Comparison of ENCODE assay signal across 8 cellular contexts in the genomic region with DNA sequence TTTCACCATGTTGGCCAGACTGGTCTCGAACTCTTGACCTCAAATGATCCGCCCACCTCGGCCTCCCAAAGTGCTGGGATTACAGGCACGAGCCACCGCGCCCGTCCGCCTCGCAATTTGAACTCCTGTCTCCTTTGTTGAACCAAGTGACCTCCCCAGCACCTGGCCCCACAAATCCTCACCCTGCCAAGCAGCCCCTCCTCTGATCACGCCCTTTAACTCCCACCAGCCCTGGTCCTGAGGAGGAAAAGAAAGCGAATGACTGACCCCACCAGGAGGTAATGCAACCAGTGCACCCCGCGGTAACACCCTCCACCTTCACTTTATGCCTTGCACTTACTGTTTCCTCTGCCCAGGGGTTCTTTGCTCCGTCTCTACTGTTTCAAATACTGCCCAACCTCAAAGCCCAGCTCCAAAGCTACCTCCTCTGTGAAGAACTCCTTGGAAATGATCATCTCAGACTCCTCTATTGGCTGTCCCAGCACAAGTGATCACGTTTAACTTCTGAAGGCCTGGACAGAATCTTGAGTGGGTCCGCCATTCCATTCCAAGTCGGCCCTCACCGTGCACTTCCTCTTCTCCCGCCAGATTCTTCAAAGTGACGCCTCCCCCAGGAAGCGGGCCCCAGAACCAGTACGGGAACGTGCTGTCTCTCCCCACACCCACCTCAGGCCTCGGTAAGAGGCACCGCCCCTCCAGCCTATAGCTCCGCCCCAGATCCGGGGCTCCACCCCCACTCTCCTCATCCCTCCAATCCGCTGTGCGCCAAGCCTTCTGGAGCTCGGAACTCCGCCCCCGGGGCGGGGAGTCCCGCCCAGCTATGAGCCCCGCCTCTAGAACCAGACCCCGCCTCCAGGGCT. TPM values are rescaled to one million over a fixed set of nuclear protein-coding genes. Genes with fewer than 3 reads are reported as not detected.
DNase-seq lines count a peak whose midpoint lies in the region; ATAC-seq, FAIRE-seq and TF ChIP-seq lines count a peak whose summit lies in the region.

No MANE protein-coding gene starts in this region.

- DNase-seq in GM12892 (ENCODE audit: insufficient read length) (peak; percentile 91), OCI-M2 (lab: John Stamatoyannopoulos, UW; ENCODE audit: unreplicated experiment) (peak; percentile 53), fibroblast of peridontal ligament (ENCODE audit: extremely low read depth) (peak; percentile 55), neural crest cell (ENCODE audit: low read depth, low spot score) (peak; percentile 27), NCI-H2107 treated with DMSO at 0.1 percent for 48 hours (lab: John Stamatoyannopoulos, UW; ENCODE audit: unreplicated experiment) (no peak)
- DNase-seq in activated T-cell treated with anti-CD3 and anti-CD28 coated beads, Interleukin-2, amount 50 U/mL, for 4 hours, result peak; percentile 78

- H3K9me3 Mint-ChIP-seq in activated T-cell treated with anti-CD3 and anti-CD28 coated beads, Interleukin-2, amount 50 U/mL, for 4 hours, result no peaks in the 10 kb centered on the region
- H3K9me3 Mint-ChIP-seq in neural crest cell, result peaks cover 4% of the 10 kb centered on the region
- no peaks in the 10 kb centered on the region for H3K9me3 Mint-ChIP-seq in stimulated activated naive CD8-positive, alpha-beta T cell treated with anti-CD3 and anti-CD28 coated beads, Interleukin-15, Interleukin-2, amounts not matched to agents 100 ng/mL and 50 ng/mL, for 24 hours

- no peaks in the 10 kb centered on the region for H3K36me3 Mint-ChIP-seq in activated T-cell treated with anti-CD3 and anti-CD28 coated beads, Interleukin-2, amount 50 U/mL, for 4 hours (ENCODE audit: insufficient read depth)
- no peaks in the 10 kb centered on the region for H3K36me3 Mint-ChIP-seq in neural crest cell (ENCODE audit: low read depth)
- peaks cover 4% of the 10 kb centered on the region for H3K36me3 Mint-ChIP-seq in stimulated activated naive CD8-positive, alpha-beta T cell treated with anti-CD3 and anti-CD28 coated beads, Interleukin-15, Interleukin-2, amounts not matched to agents 100 ng/mL and 50 ng/mL, for 24 hours (ENCODE audit: low read depth)

- no peak overlapping the region for H3K27ac Mint-ChIP-seq in neural crest cell (ENCODE audit: unreplicated experiment)
- H3K27ac Mint-ChIP-seq in stimulated activated naive CD8-positive, alpha-beta T cell treated with anti-CD3 and anti-CD28 coated beads, Interleukin-15, Interleukin-2, amounts not matched to agents 100 ng/mL and 50 ng/mL, for 24 hours, result peak overlapping the region; percentile 32

- peak; percentile 17 for FAIRE-seq in GM12892 (lab: Jason Lieb, UNC)

- peaks cover 16% of the 10 kb centered on the region for H3K4me1 Mint-ChIP-seq in activated T-cell treated with anti-CD3 and anti-CD28 coated beads, Interleukin-2, amount 50 U/mL, for 4 hours (ENCODE audit: low read depth)
- H3K4me1 Mint-ChIP-seq in neural crest cell, result no peaks in the 10 kb centered on the region
- peaks cover 35% of the 10 kb centered on the region for H3K4me1 Mint-ChIP-seq in stimulated activated naive CD8-positive, alpha-beta T cell treated with anti-CD3 and anti-CD28 coated beads, Interleukin-15, Interleukin-2, amounts not matched to agents 100 ng/mL and 50 ng/mL, for 24 hours (ENCODE audit: low read depth)

- ATAC-seq in HG02885 (IDR thresholded peaks at IDR 0.05; ENCODE audit: poor library complexity, unreplicated experiment), result peak; percentile 67
- peak; percentile 100 for ATAC-seq in activated T-cell treated with anti-CD3 and anti-CD28 coated beads, Interleukin-2, amount 50 U/mL, for 4 hours

- H3K4me3 Mint-ChIP-seq in activated T-cell treated with anti-CD3 and anti-CD28 coated beads, Interleukin-2, amount 50 U/mL, for 4 hours, result peak overlapping the region; percentile 58
- peak overlapping the region; percentile 3 for H3K4me3 Mint-ChIP-seq in neural crest cell
- H3K4me3 Mint-ChIP-seq in stimulated activated naive CD8-positive, alpha-beta T cell treated with anti-CD3 and anti-CD28 coated beads, Interleukin-15, Interleukin-2, amounts not matched to agents 100 ng/mL and 50 ng/mL, for 24 hours, result peak overlapping the region; percentile 76

- no peak for TF ChIP-seq CTCF in neural crest cell (conservative IDR thresholded peaks at IDR 0.05)

- TF ChIP-seq POLR2A in GM12892 (IDR thresholded peaks at IDR 0.05; ENCODE audit: low read depth, low read length), result no peak

- H3K27me3 Mint-ChIP-seq in activated T-cell treated with anti-CD3 and anti-CD28 coated beads, Interleukin-2, amount 50 U/mL, for 4 hours (ENCODE audit: low read depth), result no peaks in the 10 kb centered on the region
- peaks cover 8% of the 10 kb centered on the region for H3K27me3 Mint-ChIP-seq in neural crest cell (ENCODE audit: low read depth)
- H3K27me3 Mint-ChIP-seq in stimulated activated naive CD8-positive, alpha-beta T cell treated with anti-CD3 and anti-CD28 coated beads, Interleukin-15, Interleukin-2, amounts not matched to agents 100 ng/mL and 50 ng/mL, for 24 hours, result no peaks in the 10 kb centered on the region

RNA-seq across cellular contexts. Expression of a gene that starts 4.4 kb away (rescaled TPM):
- polyA plus RNA-seq in GM12892 (2012; ENCODE audit: missing spikeins), result 57.2 TPM
- total RNA-seq in activated T-cell treated with anti-CD3 and anti-CD28 coated beads, Interleukin-2, amount 50 U/mL, for 4 hours, result 1 to 10 TPM; 1.1 to 8.5 (median 1.5) TPM
- total RNA-seq in neural crest cell, result not detected in 2 replicates

RNA-seq across cellular contexts. Expression of a gene that starts 11.1 kb away (rescaled TPM):
- 18.6 TPM for polyA plus RNA-seq in GM12892 (2012; ENCODE audit: missing spikeins)
- 10 to 100 TPM; 21.9 to 27.1 (median 24.2) TPM for total RNA-seq in activated T-cell treated with anti-CD3 and anti-CD28 coated beads, Interleukin-2, amount 50 U/mL, for 4 hours
- total RNA-seq in neural crest cell, result 19.9 and 20.2 TPM in 2 replicates

RNA-seq across cellular contexts. Expression of a gene that starts 14.6 kb away (rescaled TPM):
- polyA plus RNA-seq in GM12892 (2012; ENCODE audit: missing spikeins), result 36.4 TPM
- total RNA-seq in activated T-cell treated with anti-CD3 and anti-CD28 coated beads, Interleukin-2, amount 50 U/mL, for 4 hours, result 10 to 100 TPM; 63.0 to 66.9 (median 63.6) TPM
- total RNA-seq in neural crest cell, result 63.9 and 67.3 TPM in 2 replicates

RNA-seq across cellular contexts. Expression of a gene that starts 38.4 kb away (rescaled TPM):
- 5.7 TPM for polyA plus RNA-seq in GM12892 (2012; ENCODE audit: missing spikeins)
- total RNA-seq in activated T-cell treated with anti-CD3 and anti-CD28 coated beads, Interleukin-2, amount 50 U/mL, for 4 hours, result 10 to 100 TPM; 33.5 to 42.7 (median 36.5) TPM
- total RNA-seq in neural crest cell, result 48.1 and 48.2 TPM in 2 replicates

RNA-seq across cellular contexts. Expression of a gene that starts 48.7 kb away (rescaled TPM):
- polyA plus RNA-seq in GM12892 (2012; ENCODE audit: missing spikeins), result 3.7 TPM
- 100 to 1,000 TPM; 241 to 262 (median 259) TPM for total RNA-seq in activated T-cell treated with anti-CD3 and anti-CD28 coated beads, Interleukin-2, amount 50 U/mL, for 4 hours
- 4.9 and 6.2 TPM in 2 replicates for total RNA-seq in neural crest cell

Comparison
In these comparisons a context has a peak if more than half of its experiments do, and no peak if none do; other contexts are left out.
1. H3K4me3 Mint-ChIP-seq: peak in every context shown above with its lines; median percentile 76 in stimulated activated naive CD8-positive, alpha-beta T cell treated with anti-CD3 and anti-CD28 coated beads, Interleukin-15, Interleukin-2, amounts not matched to agents 100 ng/mL and 50 ng/mL, for 24 hours; 58 in activated T-cell treated with anti-CD3 and anti-CD28 coated beads, Interleukin-2, amount 50 U/mL, for 4 hours; 3 in neural crest cell.